In the genomic region with DNA sequence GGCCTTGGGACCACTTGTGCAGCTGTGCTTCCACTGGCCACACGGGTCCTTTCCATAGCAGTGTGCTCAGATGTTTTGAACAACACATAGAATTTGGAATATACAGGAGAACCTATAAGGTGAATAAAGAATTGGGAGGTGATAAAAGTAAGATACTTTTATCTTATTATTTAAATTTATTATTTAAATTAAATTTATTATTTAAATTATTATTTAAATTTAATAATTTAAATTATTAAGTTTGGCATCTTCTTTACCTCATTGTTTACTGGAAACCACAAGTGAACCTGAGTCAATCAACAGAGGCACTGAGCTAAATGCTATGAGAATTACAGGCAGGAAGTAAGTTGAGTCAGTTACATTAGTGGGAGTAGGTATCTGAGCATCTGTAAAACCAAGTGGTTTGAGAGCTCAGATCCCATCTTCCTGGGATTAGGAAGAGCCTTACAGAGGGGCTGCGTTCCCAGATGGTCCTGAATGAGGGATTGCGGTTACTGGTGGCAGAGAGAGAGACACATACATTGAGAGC, we compare ENCODE assay signal across 25 cellular contexts.
DNase-seq lines count a peak whose midpoint lies in the region; ATAC-seq and TF ChIP-seq lines count a peak whose summit lies in the region.
"Had no signal": no experiment of that assay in that cellular context is flagged by ENCODE, and none has a peak within 500 bp of the region (broad histone marks: within the 10 kb centered on the region; RNA-seq: fewer than 3 reads in every experiment).

No MANE protein-coding gene starts in this region.

- no peak overlapping the region for H3K14ac ChIP-seq in H9 (ENCODE audit: insufficient read depth, low read length)

- H3K18ac ChIP-seq in H9 (ENCODE audit: insufficient read length, low read depth, low read length) = no peak overlapping the region

- H3K9me3 Mint-ChIP-seq in activated T-cell treated with anti-CD3 and anti-CD28 coated beads, Interleukin-2, amount 50 U/mL, for 72 hours = no peaks in the 10 kb centered on the region
- no peaks in the 10 kb centered on the region for H3K9me3 Mint-ChIP-seq in H9
- no peaks in the 10 kb centered on the region for H3K9me3 Mint-ChIP-seq in WTC11
- H3K9me3 Mint-ChIP-seq: central memory CD8-positive, alpha-beta T cell; dendritic cell treated with granulocyte-macrophage colony-stimulating factor and Interleukin-4, amounts not matched to agents 40 ng/mL and 50 ng/mL, for 4 days had no signal

- H2AFZ ChIP-seq in H9 (ENCODE audit: low read length) (no peak overlapping the region), smooth muscle cell (ENCODE audit: low read depth) (no peak overlapping the region)

- no peaks in the 10 kb centered on the region for H3F3A ChIP-seq in smooth muscle cell (ENCODE audit: low read depth)

- H2AK5ac ChIP-seq in H9 (ENCODE audit: insufficient read length, low read length) = no peak overlapping the region

- H3K4me3 Mint-ChIP-seq in activated T-cell treated with anti-CD3 and anti-CD28 coated beads, Interleukin-2, amount 50 U/mL, for 72 hours = no peak overlapping the region
- H3K4me3 Mint-ChIP-seq in H9 (no peak overlapping the region), WTC11 (no peak overlapping the region)
- H3K4me3 Mint-ChIP-seq: central memory CD8-positive, alpha-beta T cell; dendritic cell treated with granulocyte-macrophage colony-stimulating factor and Interleukin-4, amounts not matched to agents 40 ng/mL and 50 ng/mL, for 4 days had no signal

- no peak overlapping the region for H3T11ph ChIP-seq in H9 (ENCODE audit: low read length)

- no peaks in the 10 kb centered on the region for H3K23me2 ChIP-seq in H9 (ENCODE audit: insufficient read length, low read depth, low read length, poor library complexity, severe bottlenecking)

- CTCF ChIA-PET in WTC11 (lab: Charles Lee) = no interaction called here

- no CpG with 5 or more reads among the region's 3 CpGs for WGBS in H9 (ENCODE audit: extremely low coverage, insufficient read length, low lambda C conversion rate)
- WGBS in smooth muscle cell (ENCODE audit: low lambda C conversion rate) = 76% methylated on average over 3 of the region's 3 CpGs

- DNase-seq in activated T-cell treated with anti-CD3 and anti-CD28 coated beads, Interleukin-2, amount 50 U/mL, for 72 hours = no peak
- DNase-seq in activated T-cell treated with anti-CD3 and anti-CD28 coated beads for 4 hours (no peak), H9 (no peak), WTC11 (ENCODE audit: low spot score) (no peak), smooth muscle cell (lab: John Stamatoyannopoulos, UW; ENCODE audit: unreplicated experiment) (no peak), substantia nigra (lab: John Stamatoyannopoulos, UW) (no peak)
- no peak for DNase-seq in stimulated activated naive CD4-positive, alpha-beta T cell (lab: John Stamatoyannopoulos, UW)
- DNase-seq: activated CD4-positive, alpha-beta T cell treated with anti-CD3 and anti-CD28 coated beads, Interleukin-2, amount 50 U/mL, for 48 hours; activated CD8-positive, alpha-beta memory T cell treated with anti-CD3 and anti-CD28 coated beads, Interleukin-2, amount 50 U/mL, for 4 hours; activated effector memory CD4-positive, alpha-beta T cell treated with Interleukin-2 at 50 U/mL for 16 hours; Kasumi-1; left ventricle myocardium inferior; NCI-H1417 treated with DMSO at 0.1 percent for 48 hours; NCI-H2081; small intestine; tibial artery had no signal

- no peak overlapping the region for H2BK12ac ChIP-seq in H9 (ENCODE audit: insufficient read length, low read depth, low read length)

- no peaks in the 10 kb centered on the region for H3K79me1 ChIP-seq in H9 (ENCODE audit: insufficient read depth, low read depth, low read length, poor library complexity, severe bottlenecking)

- H2BK20ac ChIP-seq in H9 (ENCODE audit: low read depth, low read length, poor library complexity, severe bottlenecking) = no peak overlapping the region

- no peak overlapping the region for H4K91ac ChIP-seq in H9 (ENCODE audit: insufficient read length, low read depth, low read length)

- peaks cover 24% of the 10 kb centered on the region for H3K4me1 Mint-ChIP-seq in activated T-cell treated with anti-CD3 and anti-CD28 coated beads, Interleukin-2, amount 50 U/mL, for 72 hours (ENCODE audit: low read depth)
- H3K4me1 Mint-ChIP-seq in H9 (peaks cover 71 to 72% of the 10 kb centered on the region in 2 experiments), WTC11 (peaks cover 75% of the 10 kb centered on the region)

- ATAC-seq in activated T-cell treated with anti-CD3 and anti-CD28 coated beads, Interleukin-2, amount 50 U/mL, for 72 hours (replicated peaks in 1 of 2) = no peak
- ATAC-seq in WTC11 = no peak
- no peak for ATAC-seq in GM19395 (IDR thresholded peaks at IDR 0.05; ENCODE audit: unreplicated experiment)
- ATAC-seq: esophagus mucosa, GM12878, HepG2 had no signal

- no peaks in the 10 kb centered on the region for H3K27me3 Mint-ChIP-seq in activated T-cell treated with anti-CD3 and anti-CD28 coated beads, Interleukin-2, amount 50 U/mL, for 72 hours (ENCODE audit: low read depth)
- H3K27me3 Mint-ChIP-seq in H9 (ENCODE audit: low read depth) (no peaks in the 10 kb centered on the region), WTC11 (ENCODE audit: low read depth) (no peaks in the 10 kb centered on the region)
- H3K27me3 Mint-ChIP-seq: central memory CD8-positive, alpha-beta T cell; dendritic cell treated with granulocyte-macrophage colony-stimulating factor and Interleukin-4, amounts not matched to agents 40 ng/mL and 50 ng/mL, for 4 days had no signal

- H3K27ac Mint-ChIP-seq in activated T-cell treated with anti-CD3 and anti-CD28 coated beads, Interleukin-2, amount 50 U/mL, for 72 hours = peak overlapping the region; percentile 40
- peak overlapping the region in 2 of 3 experiments; percentile 2 to 73; a peak in 3 of 7 replicates for H3K27ac Mint-ChIP-seq in H9
- H3K27ac Mint-ChIP-seq in WTC11 = no peak overlapping the region; the same call in 1 of the 2 replicates
- H3K27ac Mint-ChIP-seq: dendritic cell treated with granulocyte-macrophage colony-stimulating factor and Interleukin-4, amounts not matched to agents 40 ng/mL and 50 ng/mL, for 4 days had no signal

- no peak overlapping the region for H4K5ac ChIP-seq in H9 (ENCODE audit: insufficient read length, low read depth, low read length)

- H3K36me3 Mint-ChIP-seq in activated T-cell treated with anti-CD3 and anti-CD28 coated beads, Interleukin-2, amount 50 U/mL, for 72 hours (ENCODE audit: insufficient read depth in 2 of 2) = peaks cover 3% of the 10 kb centered on the region in 2 donors
- H3K36me3 Mint-ChIP-seq in H9 (ENCODE audit: insufficient read depth in 1 of 3, low read depth in 3 of 3) (peaks cover 22 to 47% (median 31%) of the 10 kb centered on the region in 3 experiments; a peak in 6 of 7 replicates), WTC11 (peaks cover 42% of the 10 kb centered on the region)

- H3K4me2 ChIP-seq in H9 (ENCODE audit: insufficient read depth, insufficient read length, low read length) (no peak overlapping the region), smooth muscle cell (no peak overlapping the region)
- H3K4me2 ChIP-seq: A549 had no signal

- H3K27me3 ChIP-seq in H9 (ENCODE audit: insufficient read depth, low read length) (no peaks in the 10 kb centered on the region), smooth muscle cell (ENCODE audit: low read depth) (no peaks in the 10 kb centered on the region)
- H3K27me3 ChIP-seq: right atrium auricular region, SJSA1, tibial artery had no signal

- no peaks in the 10 kb centered on the region for H4K20me1 ChIP-seq in H9 (ENCODE audit: control insufficient read depth, insufficient read depth, insufficient read length)
- H4K20me1 ChIP-seq in smooth muscle cell (ENCODE audit: low read depth) = no peaks in the 10 kb centered on the region

- no peak overlapping the region for H2BK15ac ChIP-seq in H9 (ENCODE audit: low read depth, low read length)

- H3K4ac ChIP-seq in H9 (ENCODE audit: low read depth, low read length) = no peak overlapping the region

- POLR2A ChIA-PET in WTC11 (lab: Charles Lee) = no interaction called here

- H3K36me3 ChIP-seq in smooth muscle cell (ENCODE audit: low read depth) = no peaks in the 10 kb centered on the region

- H3K23ac ChIP-seq in H9 (ENCODE audit: insufficient read length, low read depth, low read length) = no peak overlapping the region

- H2BK5ac ChIP-seq in H9 (ENCODE audit: insufficient read length, low read length) = no peak overlapping the region

- H3K4me1 ChIP-seq in H9 (ENCODE audit: insufficient read depth, low read length) = peaks cover 6% of the 10 kb centered on the region; the same call in 1 of the 2 replicates
- H3K4me1 ChIP-seq in smooth muscle cell (ENCODE audit: low read depth) = no peaks in the 10 kb centered on the region

- no peak overlapping the region for H4K8ac ChIP-seq in H9 (replicated peaks; ENCODE audit: insufficient read length, low read depth, low read length)

- no peak overlapping the region for H3K27ac ChIP-seq in H9 (ENCODE audit: insufficient read length, low read depth, low read length)
- H3K27ac ChIP-seq in smooth muscle cell (ENCODE audit: low read depth) = peak overlapping the region; percentile 59
- no peak overlapping the region for H3K27ac ChIP-seq in substantia nigra (ENCODE audit: low read depth, low read length, poor library complexity, severe bottlenecking)
- H3K27ac ChIP-seq: A549, left ventricle myocardium inferior, right atrium auricular region, tibial artery had no signal

- H3K4me3 ChIP-seq in smooth muscle cell = no peak overlapping the region
- H3K4me3 ChIP-seq: A549, GM12878, left ventricle myocardium inferior, right atrium auricular region, SJSA1, tibial artery had no signal

- H3K9me3 ChIP-seq in H9 (ENCODE audit: control insufficient read depth, low read depth, low read length) = no peaks in the 10 kb centered on the region
- no peaks in the 10 kb centered on the region for H3K9me3 ChIP-seq in smooth muscle cell (replicated peaks; ENCODE audit: low read depth)
- H3K9me3 ChIP-seq: A549, left ventricle myocardium inferior, right atrium auricular region, SJSA1, tibial artery had no signal

- no peaks in the 10 kb centered on the region for H3K79me2 ChIP-seq in H9 (ENCODE audit: insufficient read depth, low read length)
- no peaks in the 10 kb centered on the region for H3K79me2 ChIP-seq in smooth muscle cell (ENCODE audit: low read depth)

- H2BK120ac ChIP-seq in H9 (ENCODE audit: low read depth, low read length, poor library complexity, severe bottlenecking) = no peak overlapping the region

- TF ChIP-seq CTCF in H9 (conservative IDR thresholded peaks at IDR 0.05) (no peak), WTC11 (IDR thresholded peaks at IDR 0.05) (no peak), smooth muscle cell (IDR thresholded peaks at IDR 0.05; ENCODE audit: borderline replicate concordance, insufficient read depth, poor library complexity, severe bottlenecking) (no peak)

- no peak overlapping the region for H3K9ac ChIP-seq in H9 (ENCODE audit: extremely low read depth, insufficient read length, low read length)
- no peak overlapping the region for H3K9ac ChIP-seq in smooth muscle cell (ENCODE audit: low read depth)

- H3K56ac ChIP-seq in H9 (ENCODE audit: insufficient read length, low read depth, low read length) = no peak overlapping the region
